Comparison of ENCODE assay signal across 28 cellular contexts in the genomic region with DNA sequence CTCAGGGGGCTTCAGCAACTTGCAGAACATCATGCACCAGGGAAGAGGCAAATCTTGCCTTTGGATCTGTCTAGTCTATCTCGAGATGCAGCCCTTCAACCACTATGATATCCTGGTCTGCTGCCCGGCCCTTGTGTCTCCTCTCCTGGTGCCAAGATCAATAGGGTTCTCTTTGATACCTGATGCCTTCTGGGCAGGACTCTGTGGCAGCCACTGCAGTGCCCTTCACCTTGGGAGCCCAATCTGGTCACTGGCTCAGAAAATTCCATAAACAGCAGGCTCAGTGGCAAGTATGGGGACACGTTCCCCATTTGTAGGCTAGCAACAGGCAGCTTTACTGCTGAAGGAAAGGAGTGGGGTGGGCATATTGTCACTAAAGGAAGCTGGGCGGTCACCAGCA. TPM values are rescaled to one million over a fixed set of nuclear protein-coding genes. Genes with fewer than 3 reads are reported as not detected.
DNase-seq lines count a peak whose midpoint lies in the region; ATAC-seq and TF ChIP-seq lines count a peak whose summit lies in the region.
"Had no signal": no experiment of that assay in that cellular context is flagged by ENCODE, and none has a peak within 500 bp of the region (broad histone marks: within the 10 kb centered on the region; RNA-seq: fewer than 3 reads in every experiment).

No MANE protein-coding gene starts in this region.

- H3K36me3 ChIP-seq in right atrium auricular region (no peaks in the 10 kb centered on the region), heart right ventricle (no peaks in the 10 kb centered on the region), adrenal gland (replicated peaks in 1 of 2) (no peaks in the 10 kb centered on the region), mesendoderm (ENCODE audit: control insufficient read depth, insufficient read depth, low read length) (no peaks in the 10 kb centered on the region)
- H3K36me3 ChIP-seq: BLaER1 treated with 17β-estradiol and CSF1 and Interleukin-3, amounts not matched to agents 10 nM and 100 nM; Peyer's patch had no signal

- no peak for TF ChIP-seq CTCF in right atrium auricular region (IDR thresholded peaks at IDR 0.05)
- no peak for TF ChIP-seq CTCF in heart right ventricle (IDR thresholded peaks at IDR 0.05)
- TF ChIP-seq CTCF in adrenal gland (IDR thresholded peaks at IDR 0.05): no peak

- no peak overlapping the region for H3K4me2 ChIP-seq in mesendoderm (ENCODE audit: low read length)
- H3K4me2 ChIP-seq: SK-N-SH had no signal

- H3K27ac ChIP-seq in right atrium auricular region (no peak overlapping the region), heart right ventricle (no peak overlapping the region), adrenal gland (peak overlapping the region in 2 of 5 donors; percentile 26 to 66), mesendoderm (ENCODE audit: low read depth, low read length) (no peak overlapping the region)
- H3K27ac ChIP-seq: BLaER1 treated with 17β-estradiol and CSF1 and Interleukin-3, amounts not matched to agents 10 nM and 100 nM; Peyer's patch had no signal

- H3K18ac ChIP-seq in mesendoderm (ENCODE audit: low read length): peak overlapping the region; percentile 5

- no peak for ATAC-seq in heart right ventricle
- ATAC-seq: GM12878, HCT116 had no signal

- H3K27me3 ChIP-seq in right atrium auricular region (no peaks in the 10 kb centered on the region), heart right ventricle (peaks cover 0 to 55% (median 29%) of the 10 kb centered on the region in 7 donors), adrenal gland (no peaks in the 10 kb centered on the region), mesendoderm (ENCODE audit: insufficient read depth, low read length, poor library complexity) (no peaks in the 10 kb centered on the region)
- H3K27me3 ChIP-seq: BLaER1 treated with 17β-estradiol and CSF1 and Interleukin-3, amounts not matched to agents 10 nM and 100 nM; Peyer's patch had no signal

- no peaks in the 10 kb centered on the region for H3K79me1 ChIP-seq in mesendoderm (ENCODE audit: low read length)

- no peak overlapping the region for H3K23ac ChIP-seq in mesendoderm (ENCODE audit: low read length)

- peak overlapping the region; percentile 77 for H3K4ac ChIP-seq in mesendoderm (ENCODE audit: low read depth, low read length)

- no peaks in the 10 kb centered on the region for H3K4me1 ChIP-seq in right atrium auricular region
- peaks cover 0 to 4% (median 0%) of the 10 kb centered on the region in 9 donors for H3K4me1 ChIP-seq in heart right ventricle
- H3K4me1 ChIP-seq in adrenal gland (replicated peaks in 1 of 2): no peaks in the 10 kb centered on the region
- peaks cover 11% of the 10 kb centered on the region for H3K4me1 ChIP-seq in mesendoderm (ENCODE audit: control insufficient read depth, low read depth, low read length)
- H3K4me1 ChIP-seq: Peyer's patch had no signal

- no peak overlapping the region for H4K5ac ChIP-seq in mesendoderm (ENCODE audit: low read length)

- H2BK5ac ChIP-seq in mesendoderm (ENCODE audit: low read length): no peak overlapping the region

- H3K9ac ChIP-seq in mesendoderm (ENCODE audit: low read length): no peak overlapping the region
- H3K9ac ChIP-seq: BLaER1 treated with 17β-estradiol and CSF1 and Interleukin-3, amounts not matched to agents 10 nM and 100 nM; SK-N-SH had no signal

- H3K79me2 ChIP-seq in mesendoderm (ENCODE audit: control insufficient read depth, insufficient read depth, low read length): no peaks in the 10 kb centered on the region

- intact Hi-C loops in heart right ventricle (cut with DNase I): no loop called here
- intact Hi-C loops in adrenal gland (cut with DNase I): no loop called here

- peak overlapping the region; percentile 71 for H2AK5ac ChIP-seq in mesendoderm (ENCODE audit: low read length)

- H3K56ac ChIP-seq in mesendoderm (ENCODE audit: low read length): peak overlapping the region; percentile 68

- H3K9me3 ChIP-seq in right atrium auricular region: no peaks in the 10 kb centered on the region
- H3K9me3 ChIP-seq in heart right ventricle: no peaks in the 10 kb centered on the region
- H3K9me3 ChIP-seq in adrenal gland (replicated peaks in 1 of 3): no peaks in the 10 kb centered on the region
- H3K9me3 ChIP-seq: BLaER1 treated with 17β-estradiol and CSF1 and Interleukin-3, amounts not matched to agents 10 nM and 100 nM; Peyer's patch; SK-N-SH had no signal

- peak overlapping the region; percentile 78 for H2BK120ac ChIP-seq in mesendoderm (ENCODE audit: low read depth, low read length)

- H3K4me3 ChIP-seq in right atrium auricular region: no peak overlapping the region
- H3K4me3 ChIP-seq in heart right ventricle: no peak overlapping the region
- no peak overlapping the region for H3K4me3 ChIP-seq in adrenal gland
- H3K4me3 ChIP-seq in mesendoderm (ENCODE audit: low read length): no peak overlapping the region
- H3K4me3 ChIP-seq: BLaER1 treated with 17β-estradiol and CSF1 and Interleukin-3, amounts not matched to agents 10 nM and 100 nM; GM12878; Peyer's patch had no signal

- peak overlapping the region; percentile 14 for H2BK15ac ChIP-seq in mesendoderm (replicated peaks; ENCODE audit: low read depth)

- DNase-seq in right atrium auricular region (ENCODE audit: low spot score): peak; percentile 16
- no peak for DNase-seq in heart right ventricle
- peak in 6 of 7 donors; percentile 29 to 70 (median 52) for DNase-seq in adrenal gland
- no peak for DNase-seq in mesendoderm
- no peak for DNase-seq in COLO668 (lab: John Stamatoyannopoulos, UW; ENCODE audit: unreplicated experiment)
- DNase-seq in SHP77 treated with DMSO at 0.1 percent for 48 hours (lab: John Stamatoyannopoulos, UW): no peak
- DNase-seq in middle frontal gyrus (ENCODE audit: extremely low spot score, low spot score): no peak
- no peak for DNase-seq in NCI-H2081 (lab: John Stamatoyannopoulos, UW)
- DNase-seq: CD4-positive, alpha-beta T cell; COR-L47; GOT3; Kasumi-1; MV-4-11; NCI-H1105 treated with DMSO at 0.1 percent for 48 hours; NCI-H146; NCI-H1930; NCI-H2227 treated with DMSO at 0.1 percent for 48 hours; NCI-H526 treated with DMSO at 0.1 percent for 48 hours; OCI-M1; Peyer's patch; SK-N-SH; SW 1271 had no signal

- H4K8ac ChIP-seq in mesendoderm (ENCODE audit: low read depth, low read length): no peak overlapping the region

- 65 to 85% methylated on average over 4 of the region's 4 CpGs for WGBS in heart right ventricle, 2 donors
- WGBS in adrenal gland, 4 donors: 51 to 67% (median 53%) methylated on average over 4 of the region's 4 CpGs
- no CpG with 5 or more reads among the region's 4 CpGs for WGBS in mesendoderm (ENCODE audit: extremely low coverage, insufficient coverage, low lambda C conversion rate)

- TF ChIP-seq POLR2A in adrenal gland (IDR thresholded peaks at IDR 0.05): no peak

RNA-seq across cellular contexts. Expression of a gene that starts 23.4 kb away (rescaled TPM):
- under 1 TPM; 0.44 to 0.51 TPM for total RNA-seq in right atrium auricular region
- under 1 TPM in 8 of 10 donors, not detected in 2; 0.06 to 0.58 (median 0.26) TPM for total RNA-seq in heart right ventricle
- under 1 TPM; 0.28 to 0.51 TPM for polyA plus RNA-seq in heart right ventricle
- total RNA-seq in adrenal gland: 1 to 10 TPM in 3 of 8 donors, under 1 TPM in 4, not detected in 1; 0.28 to 2.7 (median 0.91) TPM
- polyA plus RNA-seq in adrenal gland: 1 to 10 TPM in 2 of 3 donors, under 1 TPM in 1; 0.40 to 1.6 (median 1.4) TPM
- polyA plus RNA-seq in mesendoderm (2013, experiment 1 of 2): 2.6 TPM
- 3.0 TPM for polyA plus RNA-seq in mesendoderm (2013, experiment 2 of 2)
- total RNA-seq: CD4-positive, alpha-beta T cell; GM12878; HT-29; NCI-H460; Peyer's patch had no signal
- polyA plus RNA-seq: AG04450, GM12878, SK-N-SH had no signal

Comparison
In these comparisons a context has a peak if more than half of its experiments do, and no peak if none do; other contexts are left out.
1. DNase-seq: peak in right atrium auricular region (single experiment) and adrenal gland (6 of 7); none in heart right ventricle (0 of 2), mesendoderm (single experiment), COLO668 (single experiment), SHP77 treated with DMSO at 0.1 percent for 48 hours (single experiment), middle frontal gyrus (single experiment) and NCI-H2081 (0 of 2).